Comparison of ENCODE assay signal across 8 cellular contexts in genomic region chr11:14974723-14975587, GRCh38. TPM values are rescaled to one million over a fixed set of nuclear protein-coding genes. Genes with fewer than 3 reads are reported as not detected.
A peak's percentile ranks its signal among the peaks of the same experiment; 100 is the strongest.
DNase-seq lines count a peak whose midpoint lies in the region; ATAC-seq and TF ChIP-seq lines count a peak whose summit lies in the region.

No MANE protein-coding gene starts in this region.

- H3K36me3 ChIP-seq in NT2/D1 (ENCODE audit: insufficient read depth, insufficient read length, low read length): no peaks in the 10 kb centered on the region

- peaks cover 33% of the 10 kb centered on the region for H3K4me1 Mint-ChIP-seq in activated T-helper 1 cell treated with anti-CD3 and anti-CD28 coated beads, Interleukin-12 subunit alpha, Interleukin-12 subunit beta, Interleukin-2, Interleukin-4 antibody, amounts not matched to agents 30 ng/mL and 10 ng/mL and 1 ng/mL, durations not matched to agents 14 hours and 24 hours and 36 hours (ENCODE audit: low read depth)

- DNase-seq in NT2/D1 (ENCODE audit: low read depth, low spot score) (peak; percentile 60), germinal center (ENCODE audit: low spot score) (peak; percentile 46), renal cortical epithelial cell (ENCODE audit: low read depth) (peak; percentile 45)
- peak; percentile 41 for DNase-seq in activated T-helper 1 cell treated with anti-CD3 and anti-CD28 coated beads, Interleukin-12 subunit alpha, Interleukin-12 subunit beta, Interleukin-2, Interleukin-4 antibody, amounts not matched to agents 30 ng/mL and 10 ng/mL and 1 ng/mL, durations not matched to agents 14 hours and 24 hours and 36 hours (ENCODE audit: low spot score)

- peak; percentile 91 for TF ChIP-seq CTCF in C4-2B (conservative IDR thresholded peaks at IDR 0.05)

- H3K4me1 ChIP-seq in NT2/D1 (ENCODE audit: insufficient read depth, insufficient read length): peaks cover 4% of the 10 kb centered on the region

- intact Hi-C loops in activated T-helper 1 cell treated with anti-CD3 and anti-CD28 coated beads, Interleukin-12 subunit alpha, Interleukin-12 subunit beta, Interleukin-2, Interleukin-4 antibody, amounts not matched to agents 30 ng/mL and 10 ng/mL and 1 ng/mL, durations not matched to agents 14 hours and 24 hours and 36 hours (cut with micrococcal nuclease): loop anchor here (1.0 to 10.0 kb wide), 5 partner anchors 31 to 1630 kb away; no protein-coding TSS in a partner anchor

- peaks cover 2% of the 10 kb centered on the region for H3K36me3 Mint-ChIP-seq in activated T-helper 1 cell treated with anti-CD3 and anti-CD28 coated beads, Interleukin-12 subunit alpha, Interleukin-12 subunit beta, Interleukin-2, Interleukin-4 antibody, amounts not matched to agents 30 ng/mL and 10 ng/mL and 1 ng/mL, durations not matched to agents 14 hours and 24 hours and 36 hours (ENCODE audit: low read depth)

- H3K27me3 Mint-ChIP-seq in activated T-helper 1 cell treated with anti-CD3 and anti-CD28 coated beads, Interleukin-12 subunit alpha, Interleukin-12 subunit beta, Interleukin-2, Interleukin-4 antibody, amounts not matched to agents 30 ng/mL and 10 ng/mL and 1 ng/mL, durations not matched to agents 14 hours and 24 hours and 36 hours (ENCODE audit: insufficient read depth): peaks cover 80% of the 10 kb centered on the region

- peak overlapping the region; percentile 38 for H3K9ac ChIP-seq in NT2/D1 (ENCODE audit: insufficient read length, low read depth)

- H3K27ac ChIP-seq in C4-2B: no peak overlapping the region

- peak overlapping the region; percentile 53 for H3K4me3 Mint-ChIP-seq in activated T-helper 1 cell treated with anti-CD3 and anti-CD28 coated beads, Interleukin-12 subunit alpha, Interleukin-12 subunit beta, Interleukin-2, Interleukin-4 antibody, amounts not matched to agents 30 ng/mL and 10 ng/mL and 1 ng/mL, durations not matched to agents 14 hours and 24 hours and 36 hours

- H3K9me3 ChIP-seq in NT2/D1 (ENCODE audit: insufficient read depth, low read length): no peaks in the 10 kb centered on the region

- no peak overlapping the region for H3K27ac Mint-ChIP-seq in activated T-helper 1 cell treated with anti-CD3 and anti-CD28 coated beads, Interleukin-12 subunit alpha, Interleukin-12 subunit beta, Interleukin-2, Interleukin-4 antibody, amounts not matched to agents 30 ng/mL and 10 ng/mL and 1 ng/mL, durations not matched to agents 14 hours and 24 hours and 36 hours

- ATAC-seq in GM21619 (IDR thresholded peaks at IDR 0.05; ENCODE audit: unreplicated experiment) (peak; percentile 52), HG02623 (IDR thresholded peaks at IDR 0.05; ENCODE audit: unreplicated experiment) (no peak), HG02852 (IDR thresholded peaks at IDR 0.05; ENCODE audit: unreplicated experiment) (no peak)

- no peaks in the 10 kb centered on the region for H3K9me3 Mint-ChIP-seq in activated T-helper 1 cell treated with anti-CD3 and anti-CD28 coated beads, Interleukin-12 subunit alpha, Interleukin-12 subunit beta, Interleukin-2, Interleukin-4 antibody, amounts not matched to agents 30 ng/mL and 10 ng/mL and 1 ng/mL, durations not matched to agents 14 hours and 24 hours and 36 hours

- peak overlapping the region; percentile 38 for H3K4me3 ChIP-seq in NT2/D1 (ENCODE audit: insufficient read length, low read depth)

- peaks cover 68% of the 10 kb centered on the region for H3K27me3 ChIP-seq in NT2/D1 (ENCODE audit: insufficient read depth, insufficient read length)

RNA-seq across cellular contexts. Expression of gene CALCA, which starts 2.8 kb away (rescaled TPM):
- total RNA-seq in activated T-helper 1 cell treated with anti-CD3 and anti-CD28 coated beads, Interleukin-12 subunit alpha, Interleukin-12 subunit beta, Interleukin-2, Interleukin-4 antibody, amounts not matched to agents 30 ng/mL and 10 ng/mL and 1 ng/mL, durations not matched to agents 14 hours and 24 hours and 36 hours: not detected in 2 replicates
- not detected in 2 replicates for total RNA-seq in renal cortical epithelial cell
